In genomic region chr15:76162050-76162425, GRCh38 we compare ENCODE assay signal across 18 cellular contexts.
DNase-seq lines count a peak whose midpoint lies in the region; ATAC-seq, FAIRE-seq and TF ChIP-seq lines count a peak whose summit lies in the region.
"Had no signal": no experiment of that assay in that cellular context is flagged by ENCODE, and none has a peak within 500 bp of the region (broad histone marks: within the 10 kb centered on the region; RNA-seq: fewer than 3 reads in every experiment).

No MANE protein-coding gene starts in this region.

- H3K4me3 ChIP-seq in mammary epithelial cell (replicated peaks in 1 of 3; ENCODE audit: insufficient read depth in 1 of 3, low read depth in 2 of 3, low read length in 3 of 3) (no peak overlapping the region), pancreas (no peak overlapping the region), right cardiac atrium (ENCODE audit: low read length) (no peak overlapping the region)
- H3K4me3 ChIP-seq: HAP-1 had no signal

- H2AFZ ChIP-seq in mammary epithelial cell (ENCODE audit: low read depth, low read length) = peak overlapping the region; percentile 84

- intact Hi-C loops in mammary epithelial cell (cut with micrococcal nuclease) (no loop called here), MCF 10A (cut with micrococcal nuclease) (no loop called here), pancreas (cut with DNase I) (no loop called here), right cardiac atrium (cut with DNase I) (no loop called here)

- FAIRE-seq in pancreas (lab: Jason Lieb, UNC) = no peak
- FAIRE-seq: G401.6, RCC 7860 had no signal

- peaks cover 8% of the 10 kb centered on the region for H3K4me1 Mint-ChIP-seq in MCF 10A (ENCODE audit: insufficient read depth, unreplicated experiment)

- no peak overlapping the region for H3K4me2 ChIP-seq in mammary epithelial cell (ENCODE audit: insufficient read depth, low read depth, low read length)

- H3K36me3 Mint-ChIP-seq in MCF 10A (ENCODE audit: insufficient read depth, unreplicated experiment) = no peaks in the 10 kb centered on the region

- DNase-seq in mammary epithelial cell = no peak
- no peak for DNase-seq in MCF 10A (ENCODE audit: unreplicated experiment)
- DNase-seq in left kidney (ENCODE audit: low read depth, low spot score) = peak; percentile 68
- peak in 2 of 6 donors; percentile 30 to 65 for DNase-seq in pancreas
- no peak for DNase-seq in NOMO-1 treated with DMSO at 0.1 percent for 48 hours (lab: John Stamatoyannopoulos, UW; ENCODE audit: unreplicated experiment)
- DNase-seq in right cardiac atrium = no peak
- DNase-seq in AG08396 (ENCODE audit: low spot score) = no peak
- no peak for DNase-seq in GM19240 (ENCODE audit: insufficient read length, low spot score)
- DNase-seq: DND-41, Karpas-422, NCI-H187, NCI-H226, NCI-H526 had no signal

- H3K4me3 Mint-ChIP-seq in MCF 10A (ENCODE audit: unreplicated experiment) = no peak overlapping the region

- dilution Hi-C loops in mammary epithelial cell (cut with HindIII; ENCODE audit: low sequenced_read_pairs) = no loop called here

- H3K9me3 Mint-ChIP-seq in MCF 10A (ENCODE audit: unreplicated experiment) = no peaks in the 10 kb centered on the region

- H3K79me2 ChIP-seq in mammary epithelial cell (ENCODE audit: insufficient read depth, low read length) = no peaks in the 10 kb centered on the region

- H3K27ac Mint-ChIP-seq in MCF 10A (ENCODE audit: low read depth, unreplicated experiment) = no peak overlapping the region

- peaks cover 14% of the 10 kb centered on the region for H3K4me1 ChIP-seq in mammary epithelial cell (ENCODE audit: insufficient read depth, low read length)
- H3K4me1 ChIP-seq in pancreas = peaks cover 15 to 24% (median 17%) of the 10 kb centered on the region in 3 donors
- H3K4me1 ChIP-seq in right cardiac atrium (ENCODE audit: control insufficient read depth, insufficient read depth, low read length) = peaks cover 5% of the 10 kb centered on the region
- H3K4me1 ChIP-seq: HAP-1 had no signal

- POLR2A ChIA-PET in MCF 10A (lab: Yijun Ruan, JAX) = interaction anchor here (0.8 to 1.4 kb wide), 3 partner anchors 12 to 18 kb away, joined by 3 to 4 read pairs (median 3); no protein-coding TSS in a partner anchor

- TF ChIP-seq CTCF in mammary epithelial cell (conservative IDR thresholded peaks at IDR 0.05 in 1 of 2, IDR thresholded peaks at IDR 0.05 in 1 of 2; ENCODE audit: extremely low read depth in 1 of 2, insufficient read depth in 1 of 2, low read depth in 1 of 2, low read length in 2 of 2) = no peak
- no peak for TF ChIP-seq CTCF in MCF 10A (IDR thresholded peaks at IDR 0.05; ENCODE audit: unreplicated experiment)
- TF ChIP-seq CTCF in pancreas (IDR thresholded peaks at IDR 0.05) = no peak

- in situ Hi-C loops in mammary epithelial cell (cut with MboI; ENCODE audit: low sequenced_read_pairs in 2 of 2) = no loop called here

- ATAC-seq in pancreas (peak in 3 of 4 donors; percentile 3 to 13 (median 11)), right cardiac atrium (no peak)
- ATAC-seq: SK-N-SH treated with all-trans-retinoic acid at 6 μM for 48 hours had no signal

- no peak overlapping the region for H3K27ac ChIP-seq in mammary epithelial cell (ENCODE audit: insufficient read depth, low read depth, low read length)
- H3K27ac ChIP-seq in pancreas = no peak overlapping the region
- no peak overlapping the region for H3K27ac ChIP-seq in right cardiac atrium (ENCODE audit: low read length)
- H3K27ac ChIP-seq: 22Rv1 had no signal

- CTCF ChIA-PET in mammary epithelial cell (lab: Charles Lee; ENCODE audit: low non-redundant PET) = no interaction called here
- CTCF ChIA-PET in MCF 10A (lab: Yijun Ruan, JAX) = interaction anchor here (0.8 to 2.8 kb wide), 3 partner anchors 12 to 170 kb away, joined by 3 to 17 read pairs (median 9); no protein-coding TSS in a partner anchor

- H3K36me3 ChIP-seq in mammary epithelial cell (ENCODE audit: insufficient read depth, low read length) (no peaks in the 10 kb centered on the region), pancreas (no peaks in the 10 kb centered on the region)
- H3K36me3 ChIP-seq: HAP-1 had no signal

- no peaks in the 10 kb centered on the region for H3K27me3 Mint-ChIP-seq in MCF 10A (ENCODE audit: insufficient read depth, unreplicated experiment)

- H3K27me3 ChIP-seq in mammary epithelial cell (ENCODE audit: insufficient read depth, low read length) = no peaks in the 10 kb centered on the region
- no peaks in the 10 kb centered on the region for H3K27me3 ChIP-seq in pancreas
- H3K27me3 ChIP-seq in right cardiac atrium (ENCODE audit: control insufficient read depth, insufficient read depth) = no peaks in the 10 kb centered on the region

- 78% methylated on average over 10 of the region's 12 CpGs for WGBS in mammary epithelial cell (ENCODE audit: low coverage, missing lambda C conversion rate)
- WGBS in pancreas, 2 donors = 21 to 25% methylated on average over 12 of the region's 12 CpGs
- 84% methylated on average over 12 of the region's 12 CpGs for WGBS in right cardiac atrium

- no peak overlapping the region for H3K9ac ChIP-seq in mammary epithelial cell (ENCODE audit: insufficient read depth, low read length)

- H3K9me3 ChIP-seq in mammary epithelial cell (replicated peaks; ENCODE audit: insufficient read depth, low read length) = no peaks in the 10 kb centered on the region
- no peaks in the 10 kb centered on the region for H3K9me3 ChIP-seq in pancreas
- no peaks in the 10 kb centered on the region for H3K9me3 ChIP-seq in right cardiac atrium (ENCODE audit: control insufficient read depth, low read length)
- H3K9me3 ChIP-seq: HAP-1 had no signal

- BruUV-seq in mammary epithelial cell (replicated peaks; lab: Mats Ljungman, UMichigan) (no TSS peak), MCF 10A (replicated peaks; lab: Mats Ljungman, UMichigan) (no TSS peak)

- H4K20me1 ChIP-seq in mammary epithelial cell (ENCODE audit: insufficient read depth, low read length) = no peaks in the 10 kb centered on the region

Comparison
In these comparisons a context has a peak if more than half of its experiments do, and no peak if none do; other contexts are left out.
1. ATAC-seq: peak in pancreas (3 of 4); none in right cardiac atrium (0 of 2).